31 cellular contexts compared by ENCODE assay signal in the genomic region with DNA sequence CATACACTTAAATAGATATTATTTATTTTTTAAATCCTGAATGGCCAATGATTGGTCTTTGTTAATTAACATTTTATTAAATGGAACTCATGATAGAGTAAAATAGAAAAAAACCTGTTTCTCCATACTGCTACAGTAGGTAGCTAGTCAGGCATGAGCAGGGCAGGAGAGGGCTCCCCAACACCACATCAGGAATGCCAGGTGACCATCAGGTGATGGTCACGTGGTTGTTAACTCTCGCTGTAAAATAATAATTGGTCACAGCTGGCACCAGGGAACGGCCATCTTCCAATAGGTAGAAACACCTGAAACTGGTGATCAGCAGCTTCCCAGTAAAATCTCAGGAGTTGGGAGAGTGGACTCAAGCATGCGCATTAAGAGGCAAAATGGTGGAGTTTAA.
"Had no signal": no experiment of that assay in that cellular context is flagged by ENCODE, and none has a peak within 500 bp of the region (broad histone marks: within the 10 kb centered on the region; RNA-seq: fewer than 3 reads in every experiment).

No MANE protein-coding gene starts in this region.

- H3K9me3 ChIP-seq: colonic mucosa, gastrocnemius medialis, left lung, lower lobe of right lung, pancreas, prostate gland, sigmoid colon, vagina had no signal

- ATAC-seq: activated CD8-positive, alpha-beta memory T cell treated with anti-CD3 and anti-CD28 coated beads, Interleukin-2, amount 10 ng/mL, durations not matched to agents 7 days and 5 days; activated CD8-positive, alpha-beta T cell treated with anti-CD3 and anti-CD28 coated beads, Interleukin-2, amount 10 ng/mL, durations not matched to agents 7 days and 5 days; activated naive CD4-positive, alpha-beta T cell treated with anti-CD3 and anti-CD28 coated beads, Interleukin-2, amount 50 U/mL, for 72 hours; gastrocnemius medialis; left lung; lower lobe of right lung; naive thymus-derived CD8-positive, alpha-beta T cell; pancreas; stimulated activated effector memory CD8-positive, alpha-beta T cell treated with anti-CD3 and anti-CD28 coated beads, Interleukin-12 subunit alpha, Interleukin-12 subunit beta, amount 100 ng/mL, for 72 hours; stimulated activated naive CD8-positive, alpha-beta T cell treated with anti-CD3 and anti-CD28 coated beads, Interleukin-15, amount 100 ng/mL, for 72 hours had no signal

- H3K36me3 ChIP-seq: cardiac muscle cell, colonic mucosa, gastrocnemius medialis, left lung, lower lobe of right lung, pancreas, prostate gland, sigmoid colon had no signal

- H3K27ac ChIP-seq: cardiac muscle cell, colonic mucosa, gastrocnemius medialis, left lung, lower lobe of right lung, pancreas, prostate gland, vagina had no signal

- DNase-seq: activated B cell treated with CpG ODN at 0.5 μM for 24 hours; activated CD4-positive, alpha-beta T cell treated with anti-CD3 and anti-CD28 coated beads, Interleukin-2, amount 50 U/mL, for 1 hour; activated CD8-positive, alpha-beta memory T cell treated with anti-CD3 and anti-CD28 coated beads, Interleukin-2, amount 10 ng/mL, durations not matched to agents 7 days and 5 days; activated CD8-positive, alpha-beta T cell treated with anti-CD3 and anti-CD28 coated beads, Interleukin-2, amount 10 ng/mL, durations not matched to agents 7 days and 5 days; activated naive CD4-positive, alpha-beta T cell; activated T-cell treated with anti-CD3 and anti-CD28 coated beads, Interleukin-2, amount 50 U/mL, for 48 hours; cerebellar nuclear complex; colonic mucosa; effector CD8-positive, alpha-beta T cell; gastrocnemius medialis; glutamatergic neuron; left lung; lower lobe of right lung; mesenchymal stem cell; naive thymus-derived CD8-positive, alpha-beta T cell; nucleus accumbens; pancreas; retina; sigmoid colon; small intestine; stimulated activated CD4-positive, alpha-beta T cell treated with anti-CD3 and anti-CD28 coated beads, Interleukin-4, amount 100 ng/mL, for 24 hours; stimulated activated naive CD8-positive, alpha-beta T cell treated with anti-CD3 and anti-CD28 coated beads, Interleukin-15, amount 100 ng/mL, for 72 hours; substantia nigra; T-helper 9 cell had no signal

- FAIRE-seq: islet of Langerhans, pancreas, small intestine, TTC549 had no signal

- H3K27me3 ChIP-seq: cardiac muscle cell, colonic mucosa, gastrocnemius medialis, left lung, pancreas, sigmoid colon, vagina had no signal

- H3K4me1 ChIP-seq: colonic mucosa, gastrocnemius medialis, left lung, lower lobe of right lung, pancreas, prostate gland, sigmoid colon had no signal

- H3K4me3 ChIP-seq: cardiac muscle cell, colonic mucosa, gastrocnemius medialis, left lung, lower lobe of right lung, pancreas, prostate gland, sigmoid colon, vagina had no signal
